9 cellular contexts compared by ENCODE assay signal in the genomic region with DNA sequence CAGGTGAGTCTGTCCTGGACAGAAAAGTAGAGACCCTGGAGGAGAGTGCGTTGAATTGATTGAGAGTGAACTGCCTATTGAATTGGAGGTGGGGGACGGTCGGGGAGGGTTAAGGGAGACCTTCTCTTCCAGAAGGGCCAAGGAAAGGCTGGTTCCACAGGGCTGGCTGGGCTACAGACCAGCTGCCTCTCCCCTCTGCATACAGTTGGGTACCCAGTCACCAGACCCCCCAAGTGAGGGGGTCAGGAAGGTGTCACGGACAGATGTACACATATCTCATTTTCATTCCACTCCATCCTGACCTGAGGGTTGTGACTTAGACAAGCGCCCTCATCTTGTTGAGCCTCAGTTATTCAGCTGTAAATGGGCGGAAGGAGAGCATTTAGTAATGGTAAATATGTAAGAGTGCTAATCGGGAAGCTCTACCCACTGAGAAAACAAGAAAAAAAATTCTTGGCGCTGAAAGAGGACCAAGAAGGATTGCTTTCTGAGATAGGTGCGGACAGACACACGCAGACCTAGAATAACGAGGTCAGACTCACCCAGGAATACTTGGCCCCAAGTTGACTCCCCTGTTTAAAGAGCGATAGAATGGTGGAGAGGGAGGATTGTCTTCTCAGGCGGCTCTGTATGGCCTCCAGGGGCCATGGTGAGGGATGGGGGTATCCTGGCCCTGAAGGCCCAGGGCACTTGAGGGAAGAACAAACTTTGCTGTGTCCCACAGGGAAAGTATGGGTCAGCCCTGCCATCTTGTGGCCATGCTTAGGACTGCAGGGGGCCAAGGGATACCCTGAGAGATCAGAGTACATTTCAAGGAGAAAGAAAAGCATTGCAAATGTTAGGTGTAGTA. TPM values are rescaled to one million over a fixed set of nuclear protein-coding genes. Genes with fewer than 3 reads are reported as not detected.
A peak's percentile ranks its signal among the peaks of the same experiment; 100 is the strongest.
DNase-seq lines count a peak whose midpoint lies in the region; ATAC-seq and TF ChIP-seq lines count a peak whose summit lies in the region.
"Had no signal": no experiment of that assay in that cellular context is flagged by ENCODE, and none has a peak within 500 bp of the region (broad histone marks: within the 10 kb centered on the region; RNA-seq: fewer than 3 reads in every experiment).

No MANE protein-coding gene starts in this region.

- H3K4me1 ChIP-seq in gastroesophageal sphincter (no peaks in the 10 kb centered on the region), parathyroid adenoma (no peaks in the 10 kb centered on the region)

- TF ChIP-seq EP300 in gastroesophageal sphincter (IDR thresholded peaks at IDR 0.05): no peak

- H3K36me3 Mint-ChIP-seq in activated CD8-positive, alpha-beta memory T cell treated with anti-CD3 and anti-CD28 coated beads, Interleukin-2, amount 10 ng/mL, durations not matched to agents 7 days and 5 days: no peaks in the 10 kb centered on the region
- H3K36me3 Mint-ChIP-seq: T-cell had no signal

- peaks cover 2% of the 10 kb centered on the region for H3K9me3 Mint-ChIP-seq in activated CD8-positive, alpha-beta memory T cell treated with anti-CD3 and anti-CD28 coated beads, Interleukin-2, amount 10 ng/mL, durations not matched to agents 7 days and 5 days (ENCODE audit: low read depth)

- no peaks in the 10 kb centered on the region for H3K9me3 ChIP-seq in gastroesophageal sphincter
- no peaks in the 10 kb centered on the region for H3K9me3 ChIP-seq in parathyroid adenoma (ENCODE audit: control insufficient read depth, low read length)

- H3K36me3 ChIP-seq in gastroesophageal sphincter (no peaks in the 10 kb centered on the region), parathyroid adenoma (ENCODE audit: control insufficient read depth, insufficient read depth, low read length) (no peaks in the 10 kb centered on the region)

- no peak overlapping the region for H3K4me3 Mint-ChIP-seq in activated CD8-positive, alpha-beta memory T cell treated with anti-CD3 and anti-CD28 coated beads, Interleukin-2, amount 10 ng/mL, durations not matched to agents 7 days and 5 days
- H3K4me3 Mint-ChIP-seq: T-cell had no signal

- H3K4me2 ChIP-seq in parathyroid adenoma (ENCODE audit: low read length): no peak overlapping the region

- H3K4me1 Mint-ChIP-seq in activated CD8-positive, alpha-beta memory T cell treated with anti-CD3 and anti-CD28 coated beads, Interleukin-2, amount 10 ng/mL, durations not matched to agents 7 days and 5 days: no peaks in the 10 kb centered on the region
- H3K4me1 Mint-ChIP-seq: T-cell had no signal

- CTCF ChIA-PET in activated CD8-positive, alpha-beta memory T cell treated with anti-CD3 and anti-CD28 coated beads, Interleukin-2, amount 10 ng/mL, durations not matched to agents 7 days and 5 days (lab: Charles Lee): interaction anchor here (0.6 to 1.2 kb wide), 3 partner anchors 14 to 134 kb away, joined by 3 read pairs; no protein-coding TSS in a partner anchor

- H3K79me2 ChIP-seq in parathyroid adenoma: no peaks in the 10 kb centered on the region

- H3K27ac Mint-ChIP-seq in activated CD8-positive, alpha-beta memory T cell treated with anti-CD3 and anti-CD28 coated beads, Interleukin-2, amount 10 ng/mL, durations not matched to agents 7 days and 5 days: no peak overlapping the region
- H3K27ac Mint-ChIP-seq: T-cell had no signal

- 70 to 78% methylated on average over 9 to 10 of the region's 13 CpGs for WGBS in gastroesophageal sphincter (ENCODE audit: low coverage in 1 of 2), 2 donors

- TF ChIP-seq POLR2A in GM18505 (IDR thresholded peaks at IDR 0.05; ENCODE audit: borderline replicate concordance, extremely low read depth, insufficient read depth, insufficient read length) (no peak), gastroesophageal sphincter (IDR thresholded peaks at IDR 0.05) (no peak)

- TF ChIP-seq CTCF in AG10803 (conservative IDR thresholded peaks at IDR 0.05; ENCODE audit: low read length) (peak; percentile 98), gastroesophageal sphincter (IDR thresholded peaks at IDR 0.05) (peak; percentile 41 to 71 (median 49)), parathyroid adenoma (IDR thresholded peaks at IDR 0.05) (peak; percentile 87)

- H2AFZ ChIP-seq in parathyroid adenoma: no peak overlapping the region

- no peak overlapping the region for H3K4me3 ChIP-seq in AG10803 (ENCODE audit: low read length)
- no peak overlapping the region for H3K4me3 ChIP-seq in gastroesophageal sphincter
- H3K4me3 ChIP-seq in parathyroid adenoma (ENCODE audit: low read depth, low read length): no peak overlapping the region

- ATAC-seq in GM18505 (IDR thresholded peaks at IDR 0.05; ENCODE audit: unreplicated experiment): peak; percentile 89
- ATAC-seq in HG02763 (IDR thresholded peaks at IDR 0.05; ENCODE audit: unreplicated experiment): peak; percentile 93
- no peak for ATAC-seq in activated CD8-positive, alpha-beta memory T cell treated with anti-CD3 and anti-CD28 coated beads, Interleukin-2, amount 10 ng/mL, durations not matched to agents 7 days and 5 days
- no peak for ATAC-seq in gastroesophageal sphincter
- ATAC-seq: T-cell had no signal

- DNase-seq in AG10803 (ENCODE audit: low read depth) (peak; percentile 53), MV-4-11 (lab: John Stamatoyannopoulos, UW) (peak; percentile 46), NCI-H2171 (lab: John Stamatoyannopoulos, UW) (no peak)
- peak; percentile 58 for DNase-seq in activated CD8-positive, alpha-beta memory T cell treated with anti-CD3 and anti-CD28 coated beads, Interleukin-2, amount 10 ng/mL, durations not matched to agents 7 days and 5 days

- no peak overlapping the region for H3K9ac ChIP-seq in parathyroid adenoma

- H3K27me3 ChIP-seq in gastroesophageal sphincter (peaks cover 21% of the 10 kb centered on the region), parathyroid adenoma (ENCODE audit: control insufficient read depth, insufficient read depth, low read length) (no peaks in the 10 kb centered on the region)

- H3K27me3 Mint-ChIP-seq in activated CD8-positive, alpha-beta memory T cell treated with anti-CD3 and anti-CD28 coated beads, Interleukin-2, amount 10 ng/mL, durations not matched to agents 7 days and 5 days: no peaks in the 10 kb centered on the region
- H3K27me3 Mint-ChIP-seq: T-cell had no signal

- H3K27ac ChIP-seq in gastroesophageal sphincter (no peak overlapping the region), parathyroid adenoma (no peak overlapping the region)

RNA-seq across cellular contexts. Expression of gene MBL2, which starts 7.2 kb away (rescaled TPM):
- not detected for total RNA-seq in activated CD8-positive, alpha-beta memory T cell treated with anti-CD3 and anti-CD28 coated beads, Interleukin-2, amount 10 ng/mL, durations not matched to agents 7 days and 5 days
- total RNA-seq in gastroesophageal sphincter: not detected

Comparison
In these comparisons a context has a peak if more than half of its experiments do, and no peak if none do; other contexts are left out.
1. ATAC-seq: peak in GM18505 (single experiment) and HG02763 (single experiment); none in activated CD8-positive, alpha-beta memory T cell treated with anti-CD3 and anti-CD28 coated beads, Interleukin-2, amount 10 ng/mL, durations not matched to agents 7 days and 5 days (single experiment) and gastroesophageal sphincter (single experiment).
2. Peak in every context shown above with its lines, with median percentiles within 50 percentile points of each other: CTCF ChIP-seq.